8 cellular contexts compared by ENCODE assay signal in the genomic region with DNA sequence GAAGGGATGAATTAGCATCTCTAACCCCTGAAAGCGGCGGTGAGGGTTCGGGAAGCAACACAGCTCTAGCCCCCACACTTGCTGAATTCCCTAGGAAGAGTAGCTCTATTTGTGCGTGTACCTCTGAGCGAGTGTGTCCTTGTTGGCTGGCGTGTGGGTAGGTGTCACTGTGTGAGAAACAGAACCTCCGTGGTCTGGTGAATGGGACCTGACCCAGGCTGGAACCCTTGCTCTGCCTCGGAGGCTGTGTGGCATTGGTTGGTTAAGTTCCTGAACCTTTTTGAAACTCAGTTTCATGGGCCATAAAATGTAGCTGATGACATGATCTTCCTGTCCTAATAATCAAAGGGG. TPM values are rescaled to one million over a fixed set of nuclear protein-coding genes. Genes with fewer than 3 reads are reported as not detected.
A peak's percentile ranks its signal among the peaks of the same experiment; 100 is the strongest.
DNase-seq lines count a peak whose midpoint lies in the region; ATAC-seq lines count a peak whose summit lies in the region.

No MANE protein-coding gene starts in this region.

- H3K27me3 Mint-ChIP-seq in CD4-positive, CD25-positive, alpha-beta regulatory T cell, result no peaks in the 10 kb centered on the region

- H3K27ac ChIP-seq in CD4-positive, CD25-positive, alpha-beta regulatory T cell (ENCODE audit: insufficient read depth, low read length, poor library complexity, severe bottlenecking), result no peak overlapping the region
- peak overlapping the region in 1 of 2 donors; percentile 89 for H3K27ac ChIP-seq in mucosa of rectum (ENCODE audit: low read depth in 2 of 2, low read length in 2 of 2)

- no peaks in the 10 kb centered on the region for H3K9me3 ChIP-seq in CD4-positive, CD25-positive, alpha-beta regulatory T cell (ENCODE audit: control insufficient read depth in 2 of 2, low read length in 2 of 2)
- H3K9me3 ChIP-seq in mucosa of rectum (ENCODE audit: control insufficient read depth in 2 of 2, low read length in 2 of 2), result no peaks in the 10 kb centered on the region

- ATAC-seq in CD4-positive, CD25-positive, alpha-beta regulatory T cell (ENCODE audit: low read depth in 2 of 2), result peak; percentile 0 to 1
- peak; percentile 4 for ATAC-seq in HG02623 (IDR thresholded peaks at IDR 0.05; ENCODE audit: unreplicated experiment)
- peak; percentile 20 for ATAC-seq in activated naive CD4-positive, alpha-beta T cell treated with anti-CD3 and anti-CD28 coated beads, Interleukin-2, amount 50 U/mL, for 72 hours

- peaks cover 0 to 57% (median 30%) of the 10 kb centered on the region in 4 donors for H3K4me1 Mint-ChIP-seq in CD4-positive, CD25-positive, alpha-beta regulatory T cell

- peaks cover 48% of the 10 kb centered on the region for H3K4me1 ChIP-seq in CD4-positive, CD25-positive, alpha-beta regulatory T cell (ENCODE audit: control insufficient read depth, insufficient read depth, low read length, poor library complexity, severe bottlenecking)
- peaks cover 37 to 40% of the 10 kb centered on the region in 2 donors for H3K4me1 ChIP-seq in mucosa of rectum (ENCODE audit: control insufficient read depth in 2 of 2, insufficient read depth in 2 of 2, low read length in 2 of 2)

- H3K4me3 ChIP-seq in CD4-positive, CD25-positive, alpha-beta regulatory T cell (ENCODE audit: low read depth, low read length), result peak overlapping the region; percentile 71
- peak overlapping the region; percentile 3 to 93 for H3K4me3 ChIP-seq in mucosa of rectum (ENCODE audit: low read length in 2 of 2)

- H3K36me3 ChIP-seq in CD4-positive, CD25-positive, alpha-beta regulatory T cell (ENCODE audit: control insufficient read depth, insufficient read depth, low read length), result peaks cover 17% of the 10 kb centered on the region
- peaks cover 15 to 22% of the 10 kb centered on the region in 2 donors for H3K36me3 ChIP-seq in mucosa of rectum (ENCODE audit: control insufficient read depth in 2 of 2, insufficient read depth in 2 of 2, low read length in 2 of 2)

- peaks cover 10% of the 10 kb centered on the region for H3K36me3 Mint-ChIP-seq in CD4-positive, CD25-positive, alpha-beta regulatory T cell
- peaks cover 12 to 17% of the 10 kb centered on the region in 2 donors for H3K36me3 Mint-ChIP-seq in activated naive CD4-positive, alpha-beta T cell treated with anti-CD3 and anti-CD28 coated beads, Interleukin-2, amount 50 U/mL, for 72 hours

- H3K27me3 ChIP-seq in CD4-positive, CD25-positive, alpha-beta regulatory T cell (ENCODE audit: control insufficient read depth, insufficient read depth, low read length), result no peaks in the 10 kb centered on the region
- no peaks in the 10 kb centered on the region for H3K27me3 ChIP-seq in mucosa of rectum (ENCODE audit: control insufficient read depth in 2 of 2, insufficient read depth in 2 of 2, low read length in 2 of 2)

- intact Hi-C loops in cardiac septum (cut with DNase I), result loop anchor here (1.0 to 10.0 kb wide), 2 partner anchors 8 to 1025 kb away; a partner anchor contains a TSS

- no peaks in the 10 kb centered on the region for H3K9me3 Mint-ChIP-seq in CD4-positive, CD25-positive, alpha-beta regulatory T cell
- no peaks in the 10 kb centered on the region for H3K9me3 Mint-ChIP-seq in activated naive CD4-positive, alpha-beta T cell treated with anti-CD3 and anti-CD28 coated beads, Interleukin-2, amount 50 U/mL, for 72 hours

- H3K4me3 Mint-ChIP-seq in CD4-positive, CD25-positive, alpha-beta regulatory T cell, result peak overlapping the region; percentile 93 to 99 (median 98)

- no peak overlapping the region for H3K9ac ChIP-seq in mucosa of rectum (ENCODE audit: low read depth in 1 of 2, low read length in 2 of 2)

- DNase-seq in CD4-positive, CD25-positive, alpha-beta regulatory T cell, result no peak
- no peak for DNase-seq in activated naive CD4-positive, alpha-beta T cell treated with anti-CD3 and anti-CD28 coated beads, Interleukin-2, amount 50 U/mL, for 72 hours (ENCODE audit: low spot score in 2 of 2)
- no peak for DNase-seq in hippocampal formation (lab: John Stamatoyannopoulos, UW)
- no peak for DNase-seq in germinal center (ENCODE audit: low spot score)
- no peak for DNase-seq in HK-2 (ENCODE audit: unreplicated experiment)
- DNase-seq in cardiac septum (ENCODE audit: low spot score), result no peak

- H3K27ac Mint-ChIP-seq in CD4-positive, CD25-positive, alpha-beta regulatory T cell, result peak overlapping the region; percentile 93 to 98 (median 98)
- H3K27ac Mint-ChIP-seq in activated naive CD4-positive, alpha-beta T cell treated with anti-CD3 and anti-CD28 coated beads, Interleukin-2, amount 50 U/mL, for 72 hours, result peak overlapping the region; percentile 92 to 99

RNA-seq across cellular contexts. Expression of a gene that starts 0.4 kb away (rescaled TPM):
- 18.3 TPM for total RNA-seq in CD4-positive, CD25-positive, alpha-beta regulatory T cell
- 10 to 100 TPM; 33.5 to 38.6 (median 36.5) TPM for polyA plus RNA-seq in CD4-positive, CD25-positive, alpha-beta regulatory T cell
- 10 to 100 TPM; 10.9 to 15.1 TPM for total RNA-seq in activated naive CD4-positive, alpha-beta T cell treated with anti-CD3 and anti-CD28 coated beads, Interleukin-2, amount 50 U/mL, for 72 hours
- 26.6 TPM for total RNA-seq in cardiac septum

RNA-seq across cellular contexts. Expression of a gene that starts 9.1 kb away (rescaled TPM):
- 28.5 TPM for total RNA-seq in CD4-positive, CD25-positive, alpha-beta regulatory T cell
- 10 to 100 TPM; 66.3 to 92.2 (median 79.2) TPM for polyA plus RNA-seq in CD4-positive, CD25-positive, alpha-beta regulatory T cell
- total RNA-seq in activated naive CD4-positive, alpha-beta T cell treated with anti-CD3 and anti-CD28 coated beads, Interleukin-2, amount 50 U/mL, for 72 hours, result 10 to 100 TPM; 18.1 to 34.3 TPM
- 6.4 TPM for total RNA-seq in cardiac septum

RNA-seq across cellular contexts. Expression of a gene that starts 9.2 kb away (rescaled TPM):
- total RNA-seq in CD4-positive, CD25-positive, alpha-beta regulatory T cell, result 30.1 TPM
- 10 to 100 TPM; 43.0 to 51.8 (median 49.6) TPM for polyA plus RNA-seq in CD4-positive, CD25-positive, alpha-beta regulatory T cell
- 10 to 100 TPM; 42.3 to 50.7 TPM for total RNA-seq in activated naive CD4-positive, alpha-beta T cell treated with anti-CD3 and anti-CD28 coated beads, Interleukin-2, amount 50 U/mL, for 72 hours
- 19.1 TPM for total RNA-seq in cardiac septum

RNA-seq across cellular contexts. Expression of a gene that starts 14.2 kb away (rescaled TPM):
- total RNA-seq in CD4-positive, CD25-positive, alpha-beta regulatory T cell, result 1.6 TPM
- under 1 TPM in 1 of 4 donors, not detected in 3; 0.09 TPM for polyA plus RNA-seq in CD4-positive, CD25-positive, alpha-beta regulatory T cell
- 1 to 10 TPM; 1.9 to 4.1 TPM for total RNA-seq in activated naive CD4-positive, alpha-beta T cell treated with anti-CD3 and anti-CD28 coated beads, Interleukin-2, amount 50 U/mL, for 72 hours
- total RNA-seq in cardiac septum, result 0.35 TPM

RNA-seq across cellular contexts. Expression of a gene that starts 19.1 kb away (rescaled TPM):
- total RNA-seq in CD4-positive, CD25-positive, alpha-beta regulatory T cell, result 76.0 TPM
- 10 to 100 TPM; 48.4 to 67.4 (median 54.7) TPM for polyA plus RNA-seq in CD4-positive, CD25-positive, alpha-beta regulatory T cell
- 10 to 100 TPM; 68.3 to 83.1 TPM for total RNA-seq in activated naive CD4-positive, alpha-beta T cell treated with anti-CD3 and anti-CD28 coated beads, Interleukin-2, amount 50 U/mL, for 72 hours
- 11.0 TPM for total RNA-seq in cardiac septum
